In genomic region chr11:45294499-45294898, GRCh38 we compare ENCODE assay signal across 18 cellular contexts. TPM values are rescaled to one million over a fixed set of nuclear protein-coding genes. Genes with fewer than 3 reads are reported as not detected.
DNase-seq lines count a peak whose midpoint lies in the region; ATAC-seq and TF ChIP-seq lines count a peak whose summit lies in the region.
"Had no signal": no experiment of that assay in that cellular context is flagged by ENCODE, and none has a peak within 500 bp of the region (broad histone marks: within the 10 kb centered on the region; RNA-seq: fewer than 3 reads in every experiment).

No MANE protein-coding gene starts in this region.

- WGBS in lower leg skin, 2 donors: 66 to 78% methylated on average over 4 of the region's 4 CpGs

- peaks cover 5% of the 10 kb centered on the region for H3K9me3 Mint-ChIP-seq in osteocyte (ENCODE audit: unreplicated experiment)
- H3K9me3 Mint-ChIP-seq: CD8-positive, alpha-beta T cell; HFFc6 had no signal

- peak; percentile 45 for DNase-seq in activated CD8-positive, alpha-beta memory T cell treated with anti-CD3 and anti-CD28 coated beads for 24 hours
- DNase-seq in activated CD8-positive, alpha-beta memory T cell treated with anti-CD3 and anti-CD28 coated beads, Interleukin-2, amount 50 U/mL, for 48 hours: no peak
- DNase-seq in osteocyte (ENCODE audit: extremely low spot score, unreplicated experiment): peak; percentile 65
- DNase-seq in upper lobe of right lung: no peak
- no peak for DNase-seq in medulla oblongata (ENCODE audit: extremely low spot score)
- DNase-seq in lower leg skin (ENCODE audit: low spot score in 2 of 2): no peak
- DNase-seq: Caco-2; CD4-positive, CD25-positive, alpha-beta regulatory T cell; CD8-positive, alpha-beta T cell; DMS153; DND-41; GOT3; HFFc6 had no signal

- TF ChIP-seq CTCF in osteocyte (IDR thresholded peaks at IDR 0.05) (no peak), upper lobe of right lung (IDR thresholded peaks at IDR 0.05) (no peak), lower leg skin (IDR thresholded peaks at IDR 0.05) (no peak)

- intact Hi-C loops in upper lobe of right lung (cut with DNase I): loop anchor here (5.0 to 10.0 kb wide), 2 partner anchors 182 to 360 kb away; no protein-coding TSS in a partner anchor
- intact Hi-C loops in lower leg skin (cut with DNase I; ENCODE audit: low total_unique reads): no loop called here

- no peak for TF ChIP-seq POLR2A in lower leg skin (IDR thresholded peaks at IDR 0.05)

- no peaks in the 10 kb centered on the region for H3K4me1 ChIP-seq in upper lobe of right lung
- H3K4me1 ChIP-seq: Caco-2, HAP-1 had no signal

- H3K27me3 ChIP-seq in upper lobe of right lung: no peaks in the 10 kb centered on the region
- H3K27me3 ChIP-seq: BLaER1 had no signal

- no peaks in the 10 kb centered on the region for H3K9me3 ChIP-seq in upper lobe of right lung
- H3K9me3 ChIP-seq: BLaER1, Caco-2, HAP-1 had no signal

- no peaks in the 10 kb centered on the region for H3K4me1 Mint-ChIP-seq in osteocyte (ENCODE audit: unreplicated experiment)
- H3K4me1 Mint-ChIP-seq: B cell; CD4-positive, CD25-positive, alpha-beta regulatory T cell had no signal

- no peaks in the 10 kb centered on the region for H3K36me3 ChIP-seq in upper lobe of right lung
- H3K36me3 ChIP-seq: BLaER1, HAP-1 had no signal

- peak; percentile 15 for ATAC-seq in upper lobe of right lung
- ATAC-seq: CD8-positive, alpha-beta T cell had no signal

- H3K36me3 Mint-ChIP-seq in osteocyte (ENCODE audit: unreplicated experiment): no peaks in the 10 kb centered on the region
- H3K36me3 Mint-ChIP-seq: CD4-positive, CD25-positive, alpha-beta regulatory T cell; CD8-positive, alpha-beta T cell had no signal

- no peak overlapping the region for H3K4me3 Mint-ChIP-seq in osteocyte (ENCODE audit: unreplicated experiment)
- H3K4me3 Mint-ChIP-seq: B cell; CD4-positive, CD25-positive, alpha-beta regulatory T cell; CD8-positive, alpha-beta T cell; HFFc6 had no signal

- H3K27ac Mint-ChIP-seq in osteocyte (ENCODE audit: unreplicated experiment): no peak overlapping the region
- H3K27ac Mint-ChIP-seq: B cell; CD4-positive, CD25-positive, alpha-beta regulatory T cell; CD8-positive, alpha-beta T cell; HFFc6 had no signal

- H3K4me3 ChIP-seq in upper lobe of right lung: no peak overlapping the region
- no peak overlapping the region for H3K4me3 ChIP-seq in lower leg skin (ENCODE audit: low read depth, poor library complexity, severe bottlenecking)
- H3K4me3 ChIP-seq: BLaER1, HAP-1 had no signal

- H3K27me3 Mint-ChIP-seq in osteocyte (ENCODE audit: unreplicated experiment): peaks cover 79% of the 10 kb centered on the region

- no peak overlapping the region for H3K27ac ChIP-seq in upper lobe of right lung
- H3K27ac ChIP-seq: 22Rv1, BLaER1, C4-2B had no signal

RNA-seq across cellular contexts. Expression of gene SYT13, which starts 8.4 kb away (rescaled TPM):
- total RNA-seq in osteocyte: 0.13 TPM in 1 of 2 replicates, not detected in the other
- total RNA-seq in upper lobe of right lung: not detected
- total RNA-seq in lower leg skin: 1 to 10 TPM in 1 of 4 donors, under 1 TPM in 1, not detected in 2; 0.03 to 1.6 TPM
- total RNA-seq: B cell; CD4-positive, CD25-positive, alpha-beta regulatory T cell; CD8-positive, alpha-beta T cell; HFFc6 had no signal

Comparison
In these comparisons a context has a peak if more than half of its experiments do, and no peak if none do; other contexts are left out.
1. DNase-seq: peak in activated CD8-positive, alpha-beta memory T cell treated with anti-CD3 and anti-CD28 coated beads for 24 hours (single experiment) and osteocyte (single experiment); none in activated CD8-positive, alpha-beta memory T cell treated with anti-CD3 and anti-CD28 coated beads, Interleukin-2, amount 50 U/mL, for 48 hours (single experiment), upper lobe of right lung (single experiment), medulla oblongata (single experiment) and lower leg skin (0 of 2).